In genomic region chr1:63642901-63643300, GRCh38 we compare ENCODE assay signal across 12 cellular contexts.
"Had no signal": no experiment of that assay in that cellular context is flagged by ENCODE, and none has a peak within 500 bp of the region (broad histone marks: within the 10 kb centered on the region; RNA-seq: fewer than 3 reads in every experiment).

No MANE protein-coding gene starts in this region.

- H3K27me3 ChIP-seq: neural progenitor cell, thyroid gland had no signal

- H3K4me2 ChIP-seq: neural progenitor cell had no signal

- H3K27ac ChIP-seq: neural progenitor cell, thyroid gland had no signal

- H3K36me3 ChIP-seq: neural progenitor cell had no signal

- FAIRE-seq: astrocyte, bronchial epithelial cell, TTC549 had no signal

- H3K4me3 ChIP-seq: neural progenitor cell, thyroid gland had no signal

- H3K9ac ChIP-seq: neural progenitor cell had no signal

- H3K4me1 ChIP-seq: thyroid gland had no signal

- H2AFZ ChIP-seq: neural progenitor cell had no signal

- H3K9me3 ChIP-seq: thyroid gland had no signal

- DNase-seq: activated CD4-positive, alpha-beta T cell treated with anti-CD3 and anti-CD28 coated beads, Interleukin-2, amount 50 U/mL, for 4 hours; activated effector memory CD4-positive, alpha-beta T cell treated with anti-CD3 and anti-CD28 coated beads, Interleukin-2, amount 50 U/mL, for 16 hours; activated T-cell treated with anti-CD3 and anti-CD28 coated beads, Interleukin-2, amount 50 U/mL, for 72 hours; effector memory CD8-positive, alpha-beta T cell; naive B cell; stimulated activated CD4-positive, alpha-beta T cell treated with anti-CD3 and anti-CD28 coated beads, Interleukin-2, amount 100 ng/mL, for 24 hours; stimulated activated naive CD4-positive, alpha-beta T cell treated with Interleukin-2 at 50 U/mL for 16 hours; thyroid gland had no signal

- ATAC-seq: activated T-cell treated with anti-CD3 and anti-CD28 coated beads, Interleukin-2, amount 50 U/mL, for 72 hours; effector memory CD8-positive, alpha-beta T cell had no signal
